Comparison of ENCODE assay signal across 22 cellular contexts in genomic region chr7:138943061-138943460, GRCh38.
"Had no signal": no experiment of that assay in that cellular context is flagged by ENCODE, and none has a peak within 500 bp of the region (broad histone marks: within the 10 kb centered on the region; RNA-seq: fewer than 3 reads in every experiment).

No MANE protein-coding gene starts in this region.

- H3K4me1 Mint-ChIP-seq: activated CD4-positive, alpha-beta memory T cell treated with anti-CD3 and anti-CD28 coated beads, Interleukin-2, amount 10 ng/mL, durations not matched to agents 7 days and 5 days; activated CD4-positive, alpha-beta T cell treated with anti-CD3 and anti-CD28 coated beads, Interleukin-2, amount 10 ng/mL, durations not matched to agents 7 days and 5 days had no signal

- H3K4me1 ChIP-seq: foreskin keratinocyte, heart right ventricle, left lung, lower lobe of right lung, pancreas, tibial nerve had no signal

- H3K27ac Mint-ChIP-seq: activated CD4-positive, alpha-beta memory T cell treated with anti-CD3 and anti-CD28 coated beads, Interleukin-2, amount 10 ng/mL, durations not matched to agents 7 days and 5 days; activated CD4-positive, alpha-beta T cell treated with anti-CD3 and anti-CD28 coated beads, Interleukin-2, amount 10 ng/mL, durations not matched to agents 7 days and 5 days; activated T-cell treated with anti-CD3 and anti-CD28 coated beads, Interleukin-2, amount 50 U/mL, for 24 hours; dendritic cell treated with granulocyte-macrophage colony-stimulating factor and Interleukin-4, amounts not matched to agents 40 ng/mL and 50 ng/mL, for 4 days; endodermal cell; nephron; T-helper 17 cell had no signal

- H3K27me3 Mint-ChIP-seq: activated T-cell treated with anti-CD3 and anti-CD28 coated beads, Interleukin-2, amount 50 U/mL, for 24 hours; dendritic cell treated with granulocyte-macrophage colony-stimulating factor and Interleukin-4, amounts not matched to agents 40 ng/mL and 50 ng/mL, for 4 days had no signal

- H3K27me3 ChIP-seq: foreskin keratinocyte, heart right ventricle, left lung, pancreas, tibial nerve had no signal

- H3K4me3 Mint-ChIP-seq: activated CD4-positive, alpha-beta memory T cell treated with anti-CD3 and anti-CD28 coated beads, Interleukin-2, amount 10 ng/mL, durations not matched to agents 7 days and 5 days; activated CD4-positive, alpha-beta T cell treated with anti-CD3 and anti-CD28 coated beads, Interleukin-2, amount 10 ng/mL, durations not matched to agents 7 days and 5 days; activated T-cell treated with anti-CD3 and anti-CD28 coated beads, Interleukin-2, amount 50 U/mL, for 24 hours; dendritic cell treated with granulocyte-macrophage colony-stimulating factor and Interleukin-4, amounts not matched to agents 40 ng/mL and 50 ng/mL, for 4 days; endodermal cell; nephron; T-helper 17 cell had no signal

- H3K4me3 ChIP-seq: heart right ventricle, left lung, lower lobe of right lung, pancreas, tibial nerve had no signal

- DNase-seq: activated CD4-positive, alpha-beta memory T cell treated with anti-CD3 and anti-CD28 coated beads, Interleukin-2, amount 10 ng/mL, durations not matched to agents 7 days and 5 days; activated CD4-positive, alpha-beta T cell treated with anti-CD3 and anti-CD28 coated beads for 1 hour; activated CD4-positive, alpha-beta T cell treated with anti-CD3 and anti-CD28 coated beads, Interleukin-2, amount 10 ng/mL, durations not matched to agents 7 days and 5 days; activated CD8-positive, alpha-beta memory T cell treated with anti-CD3 and anti-CD28 coated beads, Interleukin-2, amount 50 U/mL, for 48 hours; activated gamma-delta T cell; activated naive CD4-positive, alpha-beta T cell treated with anti-CD3 and anti-CD28 coated beads, Interleukin-2, amount 50 U/mL, for 16 hours; activated T-cell treated with anti-CD3 and anti-CD28 coated beads, Interleukin-2, amount 50 U/mL, for 24 hours; amniotic stem cell; endodermal cell; foreskin keratinocyte; heart right ventricle; left lung; lower lobe of right lung; pancreas; right cardiac atrium; stimulated activated CD4-positive, alpha-beta T cell treated with anti-CD3 and anti-CD28 coated beads, Interleukin-15, amount 100 ng/mL, for 24 hours; stimulated activated naive CD4-positive, alpha-beta T cell treated with Interleukin-2 at 50 U/mL for 16 hours; T-helper 17 cell; T1000 had no signal

- H3K36me3 ChIP-seq: heart right ventricle, left lung, lower lobe of right lung, pancreas, tibial nerve had no signal

- H3K27ac ChIP-seq: foreskin keratinocyte, heart right ventricle, left lung, lower lobe of right lung, pancreas, tibial nerve had no signal

- H3K9me3 ChIP-seq: heart right ventricle, left lung, lower lobe of right lung, pancreas, tibial nerve had no signal

- H3K9me3 Mint-ChIP-seq: activated CD4-positive, alpha-beta memory T cell treated with anti-CD3 and anti-CD28 coated beads, Interleukin-2, amount 10 ng/mL, durations not matched to agents 7 days and 5 days; activated CD4-positive, alpha-beta T cell treated with anti-CD3 and anti-CD28 coated beads, Interleukin-2, amount 10 ng/mL, durations not matched to agents 7 days and 5 days; activated T-cell treated with anti-CD3 and anti-CD28 coated beads, Interleukin-2, amount 50 U/mL, for 24 hours; dendritic cell treated with granulocyte-macrophage colony-stimulating factor and Interleukin-4, amounts not matched to agents 40 ng/mL and 50 ng/mL, for 4 days; nephron had no signal
